25 cellular contexts compared by ENCODE assay signal in the genomic region with DNA sequence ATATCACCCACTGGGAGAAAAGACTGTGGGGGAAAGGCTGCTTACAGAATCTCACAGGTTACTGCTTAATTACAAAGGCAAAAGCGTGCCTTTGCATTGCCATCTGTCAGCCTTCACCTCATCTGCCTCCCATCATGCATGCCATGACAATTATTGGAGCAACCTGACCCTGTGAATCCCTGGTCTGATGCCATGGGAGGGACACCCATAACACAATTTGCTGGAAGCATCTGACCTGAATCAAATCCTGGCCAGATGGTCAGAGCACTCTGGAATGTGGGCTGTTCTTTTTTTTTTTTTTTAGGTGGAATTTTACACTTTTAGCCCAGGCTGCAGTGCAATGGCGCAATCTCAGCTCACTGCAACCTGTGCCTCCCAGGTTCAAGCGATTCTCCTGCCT. TPM values are rescaled to one million over a fixed set of nuclear protein-coding genes. Genes with fewer than 3 reads are reported as not detected.
DNase-seq lines count a peak whose midpoint lies in the region; ATAC-seq lines count a peak whose summit lies in the region.
"Had no signal": no experiment of that assay in that cellular context is flagged by ENCODE, and none has a peak within 500 bp of the region (broad histone marks: within the 10 kb centered on the region; RNA-seq: fewer than 3 reads in every experiment).

No MANE protein-coding gene starts in this region.

- no peaks in the 10 kb centered on the region for H3K9me3 ChIP-seq in KOPT-K1 (ENCODE audit: insufficient read depth, low read length, poor library complexity, severe bottlenecking)
- peaks cover 5% of the 10 kb centered on the region for H3K9me3 ChIP-seq in adipocyte (ENCODE audit: control insufficient read depth, low read length)

- peaks cover 11% of the 10 kb centered on the region for H3K36me3 Mint-ChIP-seq in activated naive CD4-positive, alpha-beta T cell treated with anti-CD3 and anti-CD28 coated beads, Interleukin-2, amount 10 ng/mL, durations not matched to agents 7 days and 5 days
- H3K36me3 Mint-ChIP-seq: CD4-positive, alpha-beta memory T cell; natural killer cell treated with Interleukin-12 subunit alpha and Interleukin-12 subunit beta and Interleukin-15 and Interleukin-18, amount 100 ng/mL, for 72 hours had no signal

- peak overlapping the region; percentile 87 for H3K27ac ChIP-seq in KOPT-K1 (ENCODE audit: low read depth, low read length, poor library complexity, severe bottlenecking)
- H3K27ac ChIP-seq: hepatocyte, skin epidermis had no signal

- H3K4me1 Mint-ChIP-seq in activated naive CD4-positive, alpha-beta T cell treated with anti-CD3 and anti-CD28 coated beads, Interleukin-2, amount 10 ng/mL, durations not matched to agents 7 days and 5 days: peaks cover 62% of the 10 kb centered on the region

- H3K27me3 ChIP-seq in adipocyte (replicated peaks; ENCODE audit: control insufficient read depth, insufficient read depth, low read length): no peaks in the 10 kb centered on the region
- H3K27me3 ChIP-seq: hepatocyte had no signal

- H3K4me3 ChIP-seq in adipocyte (ENCODE audit: low read length): peak overlapping the region; percentile 50
- H3K4me3 ChIP-seq: hepatocyte, skin epidermis had no signal

- peaks cover 34% of the 10 kb centered on the region for H3K4me1 ChIP-seq in adipocyte (ENCODE audit: control insufficient read depth, insufficient read depth, low read length)

- intact Hi-C loops in sciatic nerve (cut with DNase I): no loop called here

- peak overlapping the region; percentile 81 for H3K9ac ChIP-seq in adipocyte (ENCODE audit: low read length)

- no peak for DNase-seq in activated naive CD4-positive, alpha-beta T cell treated with anti-CD3 and anti-CD28 coated beads, Interleukin-2, amount 10 ng/mL, durations not matched to agents 7 days and 5 days
- no peak for DNase-seq in activated naive CD4-positive, alpha-beta T cell (lab: John Stamatoyannopoulos, UW)
- no peak for DNase-seq in adipocyte (ENCODE audit: low read depth)
- DNase-seq in sciatic nerve (ENCODE audit: low spot score): no peak
- DNase-seq in stimulated activated CD4-positive, alpha-beta T cell treated with anti-CD3 and anti-CD28 coated beads, Interleukin-1b, Interleukin-23, amount 100 ng/mL, for 48 hours: no peak
- no peak for DNase-seq in NCI-H146 treated with DMSO at 0.1 percent for 48 hours (lab: John Stamatoyannopoulos, UW; ENCODE audit: unreplicated experiment)
- no peak for DNase-seq in NCI-H1436 (lab: John Stamatoyannopoulos, UW)
- DNase-seq: ACHN; activated CD4-positive, alpha-beta T cell treated with anti-CD3 and anti-CD28 coated beads, Interleukin-2, amount 50 U/mL, for 1 hour; activated naive CD4-positive, alpha-beta T cell treated with anti-CD3 and anti-CD28 coated beads, Interleukin-2, amount 50 U/mL, for 16 hours; activated T-cell treated with anti-CD3 and anti-CD28 coated beads, Interleukin-2, amount 50 U/mL, for 24 hours; CD4-positive, alpha-beta memory T cell; foreskin fibroblast; IMR-90; islet precursor cell; mammary epithelial cell; NCI-H187; NCI-H345; posterior cingulate gyrus; stimulated activated CD4-positive, alpha-beta T cell treated with anti-CD3 and anti-CD28 coated beads, Interleukin-2, amount 100 ng/mL, for 48 hours had no signal

- peaks cover 5% of the 10 kb centered on the region for H3K9me3 Mint-ChIP-seq in activated naive CD4-positive, alpha-beta T cell treated with anti-CD3 and anti-CD28 coated beads, Interleukin-2, amount 10 ng/mL, durations not matched to agents 7 days and 5 days
- H3K9me3 Mint-ChIP-seq: activated T-cell treated with anti-CD3 and anti-CD28 coated beads, Interleukin-2, amount 50 U/mL, for 24 hours; dendritic cell treated with granulocyte-macrophage colony-stimulating factor and Interleukin-4, amounts not matched to agents 40 ng/mL and 50 ng/mL, for 4 days had no signal

- CTCF ChIA-PET in activated naive CD4-positive, alpha-beta T cell treated with anti-CD3 and anti-CD28 coated beads, Interleukin-2, amount 10 ng/mL, durations not matched to agents 7 days and 5 days (lab: Charles Lee): interaction anchor here (2.1 to 3.2 kb wide), 2 partner anchors 12 to 38 kb away, joined by 14 to 16 read pairs; a partner anchor contains a TSS

- H3K27me3 Mint-ChIP-seq in activated naive CD4-positive, alpha-beta T cell treated with anti-CD3 and anti-CD28 coated beads, Interleukin-2, amount 10 ng/mL, durations not matched to agents 7 days and 5 days: no peaks in the 10 kb centered on the region
- H3K27me3 Mint-ChIP-seq: activated T-cell treated with anti-CD3 and anti-CD28 coated beads, Interleukin-2, amount 50 U/mL, for 24 hours; CD4-positive, alpha-beta memory T cell; dendritic cell treated with granulocyte-macrophage colony-stimulating factor and Interleukin-4, amounts not matched to agents 40 ng/mL and 50 ng/mL, for 4 days had no signal

- peak overlapping the region; percentile 99 for H3K27ac Mint-ChIP-seq in activated naive CD4-positive, alpha-beta T cell treated with anti-CD3 and anti-CD28 coated beads, Interleukin-2, amount 10 ng/mL, durations not matched to agents 7 days and 5 days
- H3K27ac Mint-ChIP-seq: dendritic cell treated with granulocyte-macrophage colony-stimulating factor and Interleukin-4, amounts not matched to agents 40 ng/mL and 50 ng/mL, for 4 days; natural killer cell treated with Interleukin-12 subunit alpha and Interleukin-12 subunit beta and Interleukin-15 and Interleukin-18, amount 100 ng/mL, for 72 hours had no signal

- H3K36me3 ChIP-seq in KOPT-K1 (ENCODE audit: insufficient read depth, low read length): no peaks in the 10 kb centered on the region
- no peaks in the 10 kb centered on the region for H3K36me3 ChIP-seq in adipocyte (ENCODE audit: control insufficient read depth, insufficient read depth, low read length, severe bottlenecking)

- ATAC-seq in sciatic nerve: peak; percentile 13
- ATAC-seq: natural killer cell treated with Interleukin-12 subunit alpha and Interleukin-12 subunit beta and Interleukin-15 and Interleukin-18, amount 100 ng/mL, for 72 hours had no signal

- no peak overlapping the region for H3K4me3 Mint-ChIP-seq in activated naive CD4-positive, alpha-beta T cell treated with anti-CD3 and anti-CD28 coated beads, Interleukin-2, amount 10 ng/mL, durations not matched to agents 7 days and 5 days
- H3K4me3 Mint-ChIP-seq: dendritic cell treated with granulocyte-macrophage colony-stimulating factor and Interleukin-4, amounts not matched to agents 40 ng/mL and 50 ng/mL, for 4 days; natural killer cell treated with Interleukin-12 subunit alpha and Interleukin-12 subunit beta and Interleukin-15 and Interleukin-18, amount 100 ng/mL, for 72 hours had no signal

RNA-seq across cellular contexts. Expression of a gene that starts 11.6 kb away (rescaled TPM):
- 37.4 TPM for total RNA-seq in sciatic nerve
- total RNA-seq: IMR-90 had no signal
